ENCODE assay signal across 22 cellular contexts in genomic region chr1:2466270-2466665, GRCh38. TPM values are rescaled to one million over a fixed set of nuclear protein-coding genes. Genes with fewer than 3 reads are reported as not detected.
DNase-seq lines count a peak whose midpoint lies in the region; ATAC-seq, FAIRE-seq and TF ChIP-seq lines count a peak whose summit lies in the region.
"Had no signal": no experiment of that assay in that cellular context is flagged by ENCODE, and none has a peak within 500 bp of the region (broad histone marks: within the 10 kb centered on the region; RNA-seq: fewer than 3 reads in every experiment).

No MANE protein-coding gene starts in this region.

- H3K9me3 Mint-ChIP-seq in WTC11 (no peaks in the 10 kb centered on the region), endothelial cell (ENCODE audit: unreplicated experiment) (no peaks in the 10 kb centered on the region)
- H3K9me3 Mint-ChIP-seq: CD4-positive, alpha-beta memory T cell; H9; IgD-negative memory B cell had no signal

- H3K9ac ChIP-seq in neuronal stem cell (ENCODE audit: low read depth, low read length, poor library complexity) (peak overlapping the region; percentile 44), mesendoderm (ENCODE audit: low read length) (no peak overlapping the region)
- H3K9ac ChIP-seq: SK-N-SH had no signal

- H3K4me1 ChIP-seq in neuronal stem cell (ENCODE audit: control insufficient read depth in 2 of 2, insufficient read depth in 1 of 2, low read depth in 1 of 2, low read length in 2 of 2): peaks cover 13 to 14% of the 10 kb centered on the region in 2 donors
- H3K4me1 ChIP-seq in small intestine (ENCODE audit: control insufficient read depth in 2 of 2, insufficient read depth in 1 of 2, low read depth in 1 of 2, low read length in 1 of 2): no peaks in the 10 kb centered on the region
- H3K4me1 ChIP-seq in mesendoderm (ENCODE audit: control insufficient read depth, low read depth, low read length): no peaks in the 10 kb centered on the region

- H3K18ac ChIP-seq in neuronal stem cell (ENCODE audit: low read length) (peak overlapping the region; percentile 89), mesendoderm (ENCODE audit: low read length) (no peak overlapping the region)

- H3K23ac ChIP-seq in neuronal stem cell (ENCODE audit: low read depth, low read length, poor library complexity): peak overlapping the region; percentile 80
- no peak overlapping the region for H3K23ac ChIP-seq in mesendoderm (ENCODE audit: low read length)

- no CpG with 5 or more reads among the region's 12 CpGs for WGBS in neuronal stem cell (ENCODE audit: extremely low coverage in 2 of 2, insufficient read length in 2 of 2, insufficient replicate concordance in 1 of 2), 2 donors
- 40 to 57% (median 44%) methylated on average over 11 to 12 of the region's 12 CpGs for WGBS in small intestine, 3 donors
- no CpG with 5 or more reads among the region's 12 CpGs for WGBS in mesendoderm (ENCODE audit: extremely low coverage, insufficient coverage, low lambda C conversion rate)

- FAIRE-seq in small intestine (lab: Jason Lieb, UNC): no peak
- FAIRE-seq: A204.1 had no signal

- H3K9me3 ChIP-seq in neuronal stem cell (replicated peaks in 1 of 2; ENCODE audit: control insufficient read depth in 2 of 2, insufficient read depth in 1 of 2, low read depth in 1 of 2, low read length in 2 of 2): no peaks in the 10 kb centered on the region
- H3K9me3 ChIP-seq in small intestine (ENCODE audit: control insufficient read depth, low read depth): no peaks in the 10 kb centered on the region
- H3K9me3 ChIP-seq: BE2C, MG63, Peyer's patch, SK-N-SH had no signal

- no peak overlapping the region for H3K27ac Mint-ChIP-seq in WTC11
- H3K27ac Mint-ChIP-seq in endothelial cell (ENCODE audit: unreplicated experiment): no peak overlapping the region
- H3K27ac Mint-ChIP-seq: CD4-positive, alpha-beta memory T cell; H9; IgD-negative memory B cell had no signal

- H3K79me1 ChIP-seq in neuronal stem cell (ENCODE audit: low read depth, low read length): peaks cover 2% of the 10 kb centered on the region
- H3K79me1 ChIP-seq in mesendoderm (ENCODE audit: low read length): no peaks in the 10 kb centered on the region

- no peak overlapping the region for H4K8ac ChIP-seq in neuronal stem cell (ENCODE audit: low read depth, low read length)
- no peak overlapping the region for H4K8ac ChIP-seq in mesendoderm (ENCODE audit: low read depth, low read length)

- H3K4me2 ChIP-seq in neuronal stem cell (ENCODE audit: insufficient read depth, low read length, poor library complexity, severe bottlenecking) (no peak overlapping the region), mesendoderm (ENCODE audit: low read length) (no peak overlapping the region)
- H3K4me2 ChIP-seq: SK-N-SH had no signal

- H2BK15ac ChIP-seq in neuronal stem cell (ENCODE audit: low read length): peak overlapping the region; percentile 58
- no peak overlapping the region for H2BK15ac ChIP-seq in mesendoderm (replicated peaks; ENCODE audit: low read depth)

- H3K4ac ChIP-seq in neuronal stem cell (ENCODE audit: low read length) (no peak overlapping the region), mesendoderm (ENCODE audit: low read depth, low read length) (no peak overlapping the region)

- CTCF ChIA-PET in WTC11 (lab: Charles Lee): interaction anchor here (1.8 kb wide), 1 partner anchor 96 kb away, joined by 6 read pairs; no protein-coding TSS in a partner anchor

- H3K27me3 Mint-ChIP-seq in WTC11 (ENCODE audit: low read depth): no peaks in the 10 kb centered on the region
- H3K27me3 Mint-ChIP-seq in endothelial cell (ENCODE audit: unreplicated experiment): peaks cover 3% of the 10 kb centered on the region
- H3K27me3 Mint-ChIP-seq: CD4-positive, alpha-beta memory T cell had no signal

- no peak overlapping the region for H3K56ac ChIP-seq in mesendoderm (ENCODE audit: low read length)

- H3K4me1 Mint-ChIP-seq in WTC11 (no peaks in the 10 kb centered on the region), endothelial cell (ENCODE audit: unreplicated experiment) (no peaks in the 10 kb centered on the region)
- H3K4me1 Mint-ChIP-seq: H9 had no signal

- H3K36me3 ChIP-seq in neuronal stem cell (replicated peaks in 1 of 2; ENCODE audit: control insufficient read depth in 2 of 2, insufficient read depth in 2 of 2, low read length in 2 of 2) (no peaks in the 10 kb centered on the region), small intestine (ENCODE audit: control insufficient read depth in 2 of 2, insufficient read depth in 2 of 2, low read length in 2 of 2) (no peaks in the 10 kb centered on the region), mesendoderm (ENCODE audit: control insufficient read depth, insufficient read depth, low read length) (no peaks in the 10 kb centered on the region)
- H3K36me3 ChIP-seq: BE2C, MG63, Peyer's patch had no signal

- H2BK120ac ChIP-seq in neuronal stem cell (ENCODE audit: low read depth, low read length) (peak overlapping the region; percentile 61), mesendoderm (ENCODE audit: low read depth, low read length) (no peak overlapping the region)

- TF ChIP-seq CTCF in WTC11 (IDR thresholded peaks at IDR 0.05) (no peak), endothelial cell (IDR thresholded peaks at IDR 0.05; ENCODE audit: unreplicated experiment) (no peak)

- H3K4me3 Mint-ChIP-seq in WTC11 (no peak overlapping the region), endothelial cell (ENCODE audit: unreplicated experiment) (no peak overlapping the region)
- H3K4me3 Mint-ChIP-seq: CD4-positive, alpha-beta memory T cell; H9; IgD-negative memory B cell had no signal

- ATAC-seq in WTC11: no peak

- H4K5ac ChIP-seq in mesendoderm (ENCODE audit: low read length): no peak overlapping the region

- H3K4me3 ChIP-seq in neuronal stem cell (ENCODE audit: low read length in 2 of 2) (no peak overlapping the region), small intestine (ENCODE audit: low read depth in 1 of 2, low read length in 2 of 2) (no peak overlapping the region), mesendoderm (ENCODE audit: low read length) (no peak overlapping the region)
- H3K4me3 ChIP-seq: MG63, Peyer's patch had no signal

- H2AFZ ChIP-seq in neuronal stem cell (ENCODE audit: low read length): no peak overlapping the region

- peak overlapping the region; percentile 84 for H2BK12ac ChIP-seq in neuronal stem cell (ENCODE audit: low read length)

- H2BK5ac ChIP-seq in neuronal stem cell (ENCODE audit: low read length) (peak overlapping the region; percentile 82), mesendoderm (ENCODE audit: low read length) (no peak overlapping the region)

- no peaks in the 10 kb centered on the region for H3K79me2 ChIP-seq in mesendoderm (ENCODE audit: control insufficient read depth, insufficient read depth, low read length)

- H2AK5ac ChIP-seq in neuronal stem cell (ENCODE audit: low read depth, low read length) (peak overlapping the region; percentile 88), mesendoderm (ENCODE audit: low read length) (no peak overlapping the region)

- POLR2A ChIA-PET in WTC11 (lab: Charles Lee): no interaction called here

- no peak overlapping the region for H3K27ac ChIP-seq in neuronal stem cell (replicated peaks; ENCODE audit: low read length)
- no peak overlapping the region for H3K27ac ChIP-seq in small intestine (ENCODE audit: low read depth in 1 of 2, low read length in 1 of 2)
- no peak overlapping the region for H3K27ac ChIP-seq in mesendoderm (ENCODE audit: low read depth, low read length)
- H3K27ac ChIP-seq: Peyer's patch had no signal

- H3K27me3 ChIP-seq in neuronal stem cell (ENCODE audit: control insufficient read depth in 3 of 3, insufficient read depth in 3 of 3, low read depth in 1 of 3, low read length in 3 of 3): peaks cover 0 to 83% (median 0%) of the 10 kb centered on the region in 3 experiments
- peaks cover 0 to 12% of the 10 kb centered on the region in 2 donors for H3K27me3 ChIP-seq in small intestine (ENCODE audit: control insufficient read depth in 2 of 2, insufficient read depth in 2 of 2, low read length in 2 of 2)
- no peaks in the 10 kb centered on the region for H3K27me3 ChIP-seq in mesendoderm (ENCODE audit: insufficient read depth, low read length, poor library complexity)
- H3K27me3 ChIP-seq: BE2C, MG63, Peyer's patch had no signal

- peak overlapping the region; percentile 89 for H3K14ac ChIP-seq in neuronal stem cell (ENCODE audit: low read length)

- peak; percentile 38 for DNase-seq in NK-92 treated with Interleukin-12 subunit alpha and Interleukin-12 subunit beta, amount 100 ng/mL, for 24 hours (lab: John Stamatoyannopoulos, UW)
- DNase-seq in NK-92 (lab: John Stamatoyannopoulos, UW; ENCODE audit: unreplicated experiment) (no peak), NCI-H2171 treated with DMSO at 0.1 percent for 48 hours (lab: John Stamatoyannopoulos, UW) (peak; percentile 78), WTC11 (ENCODE audit: low spot score) (no peak), neuronal stem cell (ENCODE audit: low spot score) (no peak), small intestine (no peak), endothelial cell (ENCODE audit: low spot score) (no peak), mesendoderm (no peak)
- DNase-seq: BE2C; CD4-positive, alpha-beta memory T cell; DMS53; H9; Karpas-422; MG63; NCI-H1092 treated with DMSO at 0.1 percent for 48 hours; NCI-H2227 treated with DMSO at 0.1 percent for 48 hours; NCI-H510A treated with DMSO at 0.1 percent for 48 hours; Peyer's patch; SHP77; SK-N-SH had no signal

- H4K91ac ChIP-seq in neuronal stem cell (ENCODE audit: low read depth, low read length, poor library complexity): no peak overlapping the region

- H3K36me3 Mint-ChIP-seq in WTC11: no peaks in the 10 kb centered on the region
- H3K36me3 Mint-ChIP-seq in endothelial cell (ENCODE audit: low read depth, unreplicated experiment): no peaks in the 10 kb centered on the region
- H3K36me3 Mint-ChIP-seq: CD4-positive, alpha-beta memory T cell; IgD-negative memory B cell had no signal

TF ChIP-seq in WTC11, 78 proteins besides CTCF, POLR2A, EP300 and RAD21 (continues in another document):
- TF ChIP-seq RELA (CRISPR knock-in tag; IDR thresholded peaks at IDR 0.05; ENCODE audit: borderline replicate concordance): no peak

RNA-seq across cellular contexts. Expression of gene PLCH2, which starts 9.8 kb away (rescaled TPM):
- total RNA-seq in WTC11 (2021) (0.05 to 0.18 TPM (median 0.17 TPM) in 3 replicates), endothelial cell (ENCODE audit: unreplicated experiment) (not detected)
- 4.2 TPM for polyA plus RNA-seq in neuronal stem cell (2013, experiment 1 of 2)
- 4.0 TPM for polyA plus RNA-seq in neuronal stem cell (2013, experiment 2 of 2)
- polyA plus RNA-seq in small intestine: 1 to 10 TPM in 2 of 3 donors, under 1 TPM in 1; 0.22 to 1.1 (median 1.1) TPM
- polyA plus RNA-seq in mesendoderm (2013, experiment 1 of 2): 0.01 TPM
- polyA plus RNA-seq in mesendoderm (2013, experiment 2 of 2): 0.01 TPM

RNA-seq across cellular contexts. Expression of gene PEX10, which starts 53.9 kb away (rescaled TPM):
- 28.6 to 31.7 TPM (median 29.3 TPM) in 3 replicates for total RNA-seq in WTC11 (2021)
- 12.4 TPM for polyA plus RNA-seq in neuronal stem cell (2013, experiment 1 of 2)
- polyA plus RNA-seq in neuronal stem cell (2013, experiment 2 of 2): 12.5 TPM
- 10 to 100 TPM; 11.9 to 21.3 (median 12.4) TPM for polyA plus RNA-seq in small intestine
- 25.4 TPM for total RNA-seq in endothelial cell (ENCODE audit: unreplicated experiment)
- 17.5 TPM for polyA plus RNA-seq in mesendoderm (2013, experiment 1 of 2)
- 18.3 TPM for polyA plus RNA-seq in mesendoderm (2013, experiment 2 of 2)

Comparison
In these comparisons a context has a peak if more than half of its experiments do, and no peak if none do; other contexts are left out.
1. DNase-seq: peak in NK-92 treated with Interleukin-12 subunit alpha and Interleukin-12 subunit beta, amount 100 ng/mL, for 24 hours (single experiment) and NCI-H2171 treated with DMSO at 0.1 percent for 48 hours (single experiment); none in NK-92 (single experiment), WTC11 (single experiment), neuronal stem cell (single experiment), small intestine (single experiment), endothelial cell (single experiment) and mesendoderm (single experiment).